Comparison of ENCODE assay signal across 3 cellular contexts in genomic region chrX:21683910-21684309, GRCh38.
TF ChIP-seq lines count a peak whose summit lies in the region.

No MANE protein-coding gene starts in this region.

TF ChIP-seq in liver, 16 proteins besides CTCF, POLR2A, EP300 and RAD21:
- TF ChIP-seq, protein P1, sequence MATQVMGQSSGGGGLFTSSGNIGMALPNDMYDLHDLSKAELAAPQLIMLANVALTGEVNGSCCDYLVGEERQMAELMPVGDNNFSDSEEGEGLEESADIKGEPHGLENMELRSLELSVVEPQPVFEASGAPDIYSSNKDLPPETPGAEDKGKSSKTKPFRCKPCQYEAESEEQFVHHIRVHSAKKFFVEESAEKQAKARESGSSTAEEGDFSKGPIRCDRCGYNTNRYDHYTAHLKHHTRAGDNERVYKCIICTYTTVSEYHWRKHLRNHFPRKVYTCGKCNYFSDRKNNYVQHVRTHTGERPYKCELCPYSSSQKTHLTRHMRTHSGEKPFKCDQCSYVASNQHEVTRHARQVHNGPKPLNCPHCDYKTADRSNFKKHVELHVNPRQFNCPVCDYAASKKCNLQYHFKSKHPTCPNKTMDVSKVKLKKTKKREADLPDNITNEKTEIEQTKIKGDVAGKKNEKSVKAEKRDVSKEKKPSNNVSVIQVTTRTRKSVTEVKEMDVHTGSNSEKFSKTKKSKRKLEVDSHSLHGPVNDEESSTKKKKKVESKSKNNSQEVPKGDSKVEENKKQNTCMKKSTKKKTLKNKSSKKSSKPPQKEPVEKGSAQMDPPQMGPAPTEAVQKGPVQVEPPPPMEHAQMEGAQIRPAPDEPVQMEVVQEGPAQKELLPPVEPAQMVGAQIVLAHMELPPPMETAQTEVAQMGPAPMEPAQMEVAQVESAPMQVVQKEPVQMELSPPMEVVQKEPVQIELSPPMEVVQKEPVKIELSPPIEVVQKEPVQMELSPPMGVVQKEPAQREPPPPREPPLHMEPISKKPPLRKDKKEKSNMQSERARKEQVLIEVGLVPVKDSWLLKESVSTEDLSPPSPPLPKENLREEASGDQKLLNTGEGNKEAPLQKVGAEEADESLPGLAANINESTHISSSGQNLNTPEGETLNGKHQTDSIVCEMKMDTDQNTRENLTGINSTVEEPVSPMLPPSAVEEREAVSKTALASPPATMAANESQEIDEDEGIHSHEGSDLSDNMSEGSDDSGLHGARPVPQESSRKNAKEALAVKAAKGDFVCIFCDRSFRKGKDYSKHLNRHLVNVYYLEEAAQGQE (IDR thresholded peaks at IDR 0.05) = no peak
- TF ChIP-seq HNF4A (conservative IDR thresholded peaks at IDR 0.05) (peak; percentile 15 to 26), JUND (IDR thresholded peaks at IDR 0.05) (peak in 1 of 2 donors; percentile 17)

TF ChIP-seq in HepG2, 621 proteins besides CTCF, POLR2A, EP300 and RAD21:
- TF ChIP-seq E2F5 (CRISPR knock-in tag; conservative IDR thresholded peaks at IDR 0.05) (no peak), GZF1 (CRISPR knock-in tag; IDR thresholded peaks at IDR 0.05) (no peak), PCBP2 (optimal IDR thresholded peaks at IDR 0.05; ENCODE audit: low read depth, low read length, poor library complexity, severe bottlenecking) (no peak), KAT2B (IDR thresholded peaks at IDR 0.05; ENCODE audit: borderline replicate concordance, low read depth, low read length) (no peak), KMT2B (CRISPR knock-in tag; IDR thresholded peaks at IDR 0.05) (no peak), MED13 (CRISPR knock-in tag; IDR thresholded peaks at IDR 0.05) (no peak), NONO (IDR thresholded peaks at IDR 0.05) (no peak), NONO (CRISPR knock-in tag; conservative IDR thresholded peaks at IDR 0.05) (no peak), ZNF672 (CRISPR knock-in tag; IDR thresholded peaks at IDR 0.05) (no peak), ESRRA (CRISPR knock-in tag; IDR thresholded peaks at IDR 0.05; ENCODE audit: low read depth) (no peak), SMYD3 (CRISPR knock-in tag; IDR thresholded peaks at IDR 0.05) (no peak), ZFAT (CRISPR knock-in tag; conservative IDR thresholded peaks at IDR 0.05) (no peak)
- TF ChIP-seq, protein P2, sequence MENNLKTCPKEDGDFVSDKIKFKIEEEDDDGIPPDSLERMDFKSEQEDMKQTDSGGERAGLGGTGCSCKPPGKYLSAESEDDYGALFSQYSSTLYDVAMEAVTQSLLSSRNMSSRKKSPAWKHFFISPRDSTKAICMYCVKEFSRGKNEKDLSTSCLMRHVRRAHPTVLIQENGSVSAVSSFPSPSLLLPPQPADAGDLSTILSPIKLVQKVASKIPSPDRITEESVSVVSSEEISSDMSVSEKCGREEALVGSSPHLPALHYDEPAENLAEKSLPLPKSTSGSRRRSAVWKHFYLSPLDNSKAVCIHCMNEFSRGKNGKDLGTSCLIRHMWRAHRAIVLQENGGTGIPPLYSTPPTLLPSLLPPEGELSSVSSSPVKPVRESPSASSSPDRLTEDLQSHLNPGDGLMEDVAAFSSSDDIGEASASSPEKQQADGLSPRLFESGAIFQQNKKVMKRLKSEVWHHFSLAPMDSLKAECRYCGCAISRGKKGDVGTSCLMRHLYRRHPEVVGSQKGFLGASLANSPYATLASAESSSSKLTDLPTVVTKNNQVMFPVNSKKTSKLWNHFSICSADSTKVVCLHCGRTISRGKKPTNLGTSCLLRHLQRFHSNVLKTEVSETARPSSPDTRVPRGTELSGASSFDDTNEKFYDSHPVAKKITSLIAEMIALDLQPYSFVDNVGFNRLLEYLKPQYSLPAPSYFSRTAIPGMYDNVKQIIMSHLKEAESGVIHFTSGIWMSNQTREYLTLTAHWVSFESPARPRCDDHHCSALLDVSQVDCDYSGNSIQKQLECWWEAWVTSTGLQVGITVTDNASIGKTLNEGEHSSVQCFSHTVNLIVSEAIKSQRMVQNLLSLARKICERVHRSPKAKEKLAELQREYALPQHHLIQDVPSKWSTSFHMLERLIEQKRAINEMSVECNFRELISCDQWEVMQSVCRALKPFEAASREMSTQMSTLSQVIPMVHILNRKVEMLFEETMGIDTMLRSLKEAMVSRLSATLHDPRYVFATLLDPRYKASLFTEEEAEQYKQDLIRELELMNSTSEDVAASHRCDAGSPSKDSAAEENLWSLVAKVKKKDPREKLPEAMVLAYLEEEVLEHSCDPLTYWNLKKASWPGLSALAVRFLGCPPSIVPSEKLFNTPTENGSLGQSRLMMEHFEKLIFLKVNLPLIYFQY (CRISPR knock-in tag; IDR thresholded peaks at IDR 0.05; ENCODE audit: borderline replicate concordance) = no peak

TF ChIP-seq in GM23338, 12 proteins besides CTCF, POLR2A, EP300 and RAD21:
- no peak for TF ChIP-seq POLR2AphosphoS5 (IDR thresholded peaks at IDR 0.05; ENCODE audit: low read depth)
- no peak for TF ChIP-seq STAT1 (IDR thresholded peaks at IDR 0.05; ENCODE audit: unreplicated experiment)
- no peak for TF ChIP-seq CREB1 (CRISPR knock-in tag; IDR thresholded peaks at IDR 0.05; ENCODE audit: low read depth)
- no peak for TF ChIP-seq EZH2phosphoT487 (IDR thresholded peaks at IDR 0.05; ENCODE audit: unreplicated experiment)
- TF ChIP-seq ZNF331 (CRISPR knock-in tag; IDR thresholded peaks at IDR 0.05; ENCODE audit: low read depth) = no peak
- TF ChIP-seq NANOG (IDR thresholded peaks at IDR 0.05; ENCODE audit: borderline replicate concordance) = no peak
- no peak for TF ChIP-seq ETS1 (IDR thresholded peaks at IDR 0.05)
- TF ChIP-seq EZH2 (IDR thresholded peaks at IDR 0.05; ENCODE audit: low read depth, unreplicated experiment) = no peak
- TF ChIP-seq JUNB (IDR thresholded peaks at IDR 0.05; ENCODE audit: unreplicated experiment) = no peak
- TF ChIP-seq, protein P3, sequence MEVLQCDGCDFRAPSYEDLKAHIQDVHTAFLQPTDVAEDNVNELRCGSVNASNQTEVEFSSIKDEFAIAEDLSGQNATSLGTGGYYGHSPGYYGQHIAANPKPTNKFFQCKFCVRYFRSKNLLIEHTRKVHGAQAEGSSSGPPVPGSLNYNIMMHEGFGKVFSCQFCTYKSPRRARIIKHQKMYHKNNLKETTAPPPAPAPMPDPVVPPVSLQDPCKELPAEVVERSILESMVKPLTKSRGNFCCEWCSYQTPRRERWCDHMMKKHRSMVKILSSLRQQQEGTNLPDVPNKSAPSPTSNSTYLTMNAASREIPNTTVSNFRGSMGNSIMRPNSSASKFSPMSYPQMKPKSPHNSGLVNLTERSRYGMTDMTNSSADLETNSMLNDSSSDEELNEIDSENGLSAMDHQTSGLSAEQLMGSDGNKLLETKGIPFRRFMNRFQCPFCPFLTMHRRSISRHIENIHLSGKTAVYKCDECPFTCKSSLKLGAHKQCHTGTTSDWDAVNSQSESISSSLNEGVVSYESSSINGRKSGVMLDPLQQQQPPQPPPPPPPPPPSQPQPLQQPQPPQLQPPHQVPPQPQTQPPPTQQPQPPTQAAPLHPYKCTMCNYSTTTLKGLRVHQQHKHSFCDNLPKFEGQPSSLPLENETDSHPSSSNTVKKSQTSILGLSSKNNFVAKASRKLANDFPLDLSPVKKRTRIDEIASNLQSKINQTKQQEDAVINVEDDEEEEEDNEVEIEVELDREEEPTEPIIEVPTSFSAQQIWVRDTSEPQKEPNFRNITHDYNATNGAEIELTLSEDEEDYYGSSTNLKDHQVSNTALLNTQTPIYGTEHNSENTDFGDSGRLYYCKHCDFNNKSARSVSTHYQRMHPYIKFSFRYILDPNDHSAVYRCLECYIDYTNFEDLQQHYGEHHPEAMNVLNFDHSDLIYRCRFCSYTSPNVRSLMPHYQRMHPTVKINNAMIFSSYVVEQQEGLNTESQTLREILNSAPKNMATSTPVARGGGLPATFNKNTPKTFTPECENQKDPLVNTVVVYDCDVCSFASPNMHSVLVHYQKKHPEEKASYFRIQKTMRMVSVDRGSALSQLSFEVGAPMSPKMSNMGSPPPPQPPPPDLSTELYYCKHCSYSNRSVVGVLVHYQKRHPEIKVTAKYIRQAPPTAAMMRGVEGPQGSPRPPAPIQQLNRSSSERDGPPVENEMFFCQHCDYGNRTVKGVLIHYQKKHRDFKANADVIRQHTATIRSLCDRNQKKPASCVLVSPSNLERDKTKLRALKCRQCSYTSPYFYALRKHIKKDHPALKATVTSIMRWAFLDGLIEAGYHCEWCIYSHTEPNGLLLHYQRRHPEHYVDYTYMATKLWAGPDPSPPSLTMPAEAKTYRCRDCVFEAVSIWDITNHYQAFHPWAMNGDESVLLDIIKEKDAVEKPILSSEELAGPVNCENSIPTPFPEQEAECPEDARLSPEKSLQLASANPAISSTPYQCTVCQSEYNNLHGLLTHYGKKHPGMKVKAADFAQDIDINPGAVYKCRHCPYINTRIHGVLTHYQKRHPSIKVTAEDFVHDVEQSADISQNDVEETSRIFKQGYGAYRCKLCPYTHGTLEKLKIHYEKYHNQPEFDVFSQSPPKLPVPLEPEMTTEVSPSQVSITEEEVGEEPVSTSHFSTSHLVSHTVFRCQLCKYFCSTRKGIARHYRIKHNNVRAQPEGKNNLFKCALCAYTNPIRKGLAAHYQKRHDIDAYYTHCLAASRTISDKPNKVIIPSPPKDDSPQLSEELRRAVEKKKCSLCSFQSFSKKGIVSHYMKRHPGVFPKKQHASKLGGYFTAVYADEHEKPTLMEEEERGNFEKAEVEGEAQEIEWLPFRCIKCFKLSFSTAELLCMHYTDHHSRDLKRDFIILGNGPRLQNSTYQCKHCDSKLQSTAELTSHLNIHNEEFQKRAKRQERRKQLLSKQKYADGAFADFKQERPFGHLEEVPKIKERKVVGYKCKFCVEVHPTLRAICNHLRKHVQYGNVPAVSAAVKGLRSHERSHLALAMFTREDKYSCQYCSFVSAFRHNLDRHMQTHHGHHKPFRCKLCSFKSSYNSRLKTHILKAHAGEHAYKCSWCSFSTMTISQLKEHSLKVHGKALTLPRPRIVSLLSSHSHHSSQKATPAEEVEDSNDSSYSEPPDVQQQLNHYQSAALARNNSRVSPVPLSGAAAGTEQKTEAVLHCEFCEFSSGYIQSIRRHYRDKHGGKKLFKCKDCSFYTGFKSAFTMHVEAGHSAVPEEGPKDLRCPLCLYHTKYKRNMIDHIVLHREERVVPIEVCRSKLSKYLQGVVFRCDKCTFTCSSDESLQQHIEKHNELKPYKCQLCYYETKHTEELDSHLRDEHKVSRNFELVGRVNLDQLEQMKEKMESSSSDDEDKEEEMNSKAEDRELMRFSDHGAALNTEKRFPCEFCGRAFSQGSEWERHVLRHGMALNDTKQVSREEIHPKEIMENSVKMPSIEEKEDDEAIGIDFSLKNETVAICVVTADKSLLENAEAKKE (CRISPR knock-in tag; IDR thresholded peaks at IDR 0.05) = no peak
- TF ChIP-seq, protein P1 (IDR thresholded peaks at IDR 0.05; ENCODE audit: unreplicated experiment) = no peak
- TF ChIP-seq ZNF114 (CRISPR knock-in tag; IDR thresholded peaks at IDR 0.05) = no peak
